In the genomic region with DNA sequence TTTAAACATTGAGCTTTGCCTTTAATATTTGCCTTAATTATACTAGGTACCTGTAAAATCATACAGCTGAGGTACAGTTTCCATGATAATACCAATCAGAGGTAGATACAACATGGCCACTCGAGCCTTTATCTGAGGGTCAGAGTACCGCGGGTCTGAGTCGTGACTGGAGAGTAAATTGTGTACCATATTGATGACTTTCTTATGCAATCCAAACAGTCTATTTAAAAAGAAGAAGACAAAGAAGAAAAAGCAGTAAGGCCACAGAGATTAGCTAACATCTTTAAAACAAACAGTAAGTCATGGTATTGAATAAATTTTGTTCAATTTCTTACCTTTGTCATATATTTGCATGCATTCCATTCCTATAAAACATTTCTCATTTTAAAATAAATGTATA, we compare ENCODE assay signal across 29 cellular contexts.
"Had no signal": no experiment of that assay in that cellular context is flagged by ENCODE, and none has a peak within 500 bp of the region (broad histone marks: within the 10 kb centered on the region; RNA-seq: fewer than 3 reads in every experiment).

No MANE protein-coding gene starts in this region.

- H3K4me3 ChIP-seq: coronary artery, dorsolateral prefrontal cortex had no signal

- H3K27me3 Mint-ChIP-seq: activated B cell treated with CpG ODN at 0.5 μM for 24 hours; activated CD8-positive, alpha-beta T cell treated with anti-CD3 and anti-CD28 coated beads for 36 hours; activated naive CD8-positive, alpha-beta T cell; activated T-helper 17 cell treated with anti-CD3 and anti-CD28 coated beads, Interleukin-2, amount 50 U/mL, for 72 hours; central memory CD8-positive, alpha-beta T cell; dendritic cell treated with granulocyte-macrophage colony-stimulating factor and Interleukin-4, amounts not matched to agents 40 ng/mL and 50 ng/mL, for 4 days; T-helper 17 cell had no signal

- H3K4me1 Mint-ChIP-seq: activated B cell treated with CpG ODN at 0.5 μM for 24 hours; activated T-helper 17 cell treated with anti-CD3 and anti-CD28 coated beads, Interleukin-2, amount 50 U/mL, for 72 hours; central memory CD8-positive, alpha-beta T cell had no signal

- H3K27ac ChIP-seq: brain microvascular endothelial cell, coronary artery, dorsolateral prefrontal cortex had no signal

- H3K4me3 Mint-ChIP-seq: activated B cell treated with CpG ODN at 0.5 μM for 24 hours; activated CD8-positive, alpha-beta T cell treated with anti-CD3 and anti-CD28 coated beads for 36 hours; activated naive CD8-positive, alpha-beta T cell; activated T-cell treated with anti-CD3 and anti-CD28 coated beads, Interleukin-2, amount 50 U/mL, for 4 hours; activated T-helper 17 cell treated with anti-CD3 and anti-CD28 coated beads, Interleukin-2, amount 50 U/mL, for 72 hours; central memory CD8-positive, alpha-beta T cell; dendritic cell treated with granulocyte-macrophage colony-stimulating factor and Interleukin-4, amounts not matched to agents 40 ng/mL and 50 ng/mL, for 4 days; endodermal cell; T-helper 17 cell; T-helper 2 cell treated with Interferon-gamma antibody and Interleukin-4, amounts not matched to agents 5 μg/mL and 100 μg/mL, for 36 hours had no signal

- H3K27me3 ChIP-seq: brain microvascular endothelial cell, dorsolateral prefrontal cortex had no signal

- H3K9me3 Mint-ChIP-seq: activated B cell treated with CpG ODN at 0.5 μM for 24 hours; activated CD8-positive, alpha-beta T cell treated with anti-CD3 and anti-CD28 coated beads for 36 hours; activated T-cell treated with anti-CD3 and anti-CD28 coated beads, Interleukin-2, amount 50 U/mL, for 4 hours; activated T-helper 17 cell treated with anti-CD3 and anti-CD28 coated beads, Interleukin-2, amount 50 U/mL, for 72 hours; central memory CD8-positive, alpha-beta T cell; dendritic cell treated with granulocyte-macrophage colony-stimulating factor and Interleukin-4, amounts not matched to agents 40 ng/mL and 50 ng/mL, for 4 days; T-helper 2 cell treated with Interferon-gamma antibody and Interleukin-4, amounts not matched to agents 5 μg/mL and 100 μg/mL, for 36 hours had no signal

- DNase-seq: activated B cell treated with CpG ODN at 0.5 μM for 24 hours; activated CD4-positive, alpha-beta T cell treated with anti-CD3 and anti-CD28 coated beads for 48 hours; activated CD4-positive, alpha-beta T cell treated with anti-CD3 and anti-CD28 coated beads, Interleukin-2, amount 50 U/mL, for 1 hour; activated CD4-positive, alpha-beta T cell treated with anti-CD3 and anti-CD28 coated beads, Interleukin-2, amount 50 U/mL, for 48 hours; activated CD8-positive, alpha-beta memory T cell treated with anti-CD3 and anti-CD28 coated beads for 24 hours; activated CD8-positive, alpha-beta T cell treated with anti-CD3 and anti-CD28 coated beads for 36 hours; activated effector memory CD4-positive, alpha-beta T cell treated with Interleukin-2 at 50 U/mL for 16 hours; activated gamma-delta T cell treated with Interleukin-2 at 50 U/mL for 16 hours; activated naive CD4-positive, alpha-beta T cell treated with anti-CD3 and anti-CD28 coated beads, Interleukin-2, amount 50 U/mL, for 16 hours; activated naive CD4-positive, alpha-beta T cell treated with Interleukin-2 at 50 U/mL for 16 hours; activated T-cell treated with anti-CD3 and anti-CD28 coated beads, Interleukin-2, amount 50 U/mL, for 4 hours; amniotic stem cell; anterior cingulate cortex; brain microvascular endothelial cell; dorsolateral prefrontal cortex; effector memory CD4-positive, alpha-beta T cell; endodermal cell; foreskin fibroblast; head of caudate nucleus; T-helper 1 cell; T-helper 17 cell had no signal

- H3K27ac Mint-ChIP-seq: activated B cell treated with CpG ODN at 0.5 μM for 24 hours; activated CD8-positive, alpha-beta T cell treated with anti-CD3 and anti-CD28 coated beads for 36 hours; activated naive CD8-positive, alpha-beta T cell; activated T-helper 17 cell treated with anti-CD3 and anti-CD28 coated beads, Interleukin-2, amount 50 U/mL, for 72 hours; dendritic cell treated with granulocyte-macrophage colony-stimulating factor and Interleukin-4, amounts not matched to agents 40 ng/mL and 50 ng/mL, for 4 days; endodermal cell; T-helper 17 cell; T-helper 2 cell treated with Interferon-gamma antibody and Interleukin-4, amounts not matched to agents 5 μg/mL and 100 μg/mL, for 36 hours had no signal

- ATAC-seq: activated CD4-positive, CD25-positive, alpha-beta regulatory T cell treated with anti-CD3 and anti-CD28 coated beads, Interleukin-2, amount 50 U/mL, for 24 hours; activated CD8-positive, alpha-beta T cell treated with anti-CD3 and anti-CD28 coated beads for 36 hours; activated T-cell treated with anti-CD3 and anti-CD28 coated beads, Interleukin-2, amount 50 U/mL, for 4 hours; activated T-helper 17 cell treated with anti-CD3 and anti-CD28 coated beads, Interleukin-2, amount 50 U/mL, for 72 hours; esophagus mucosa; T-helper 17 cell had no signal
